14 cellular contexts compared by ENCODE assay signal in the genomic region with DNA sequence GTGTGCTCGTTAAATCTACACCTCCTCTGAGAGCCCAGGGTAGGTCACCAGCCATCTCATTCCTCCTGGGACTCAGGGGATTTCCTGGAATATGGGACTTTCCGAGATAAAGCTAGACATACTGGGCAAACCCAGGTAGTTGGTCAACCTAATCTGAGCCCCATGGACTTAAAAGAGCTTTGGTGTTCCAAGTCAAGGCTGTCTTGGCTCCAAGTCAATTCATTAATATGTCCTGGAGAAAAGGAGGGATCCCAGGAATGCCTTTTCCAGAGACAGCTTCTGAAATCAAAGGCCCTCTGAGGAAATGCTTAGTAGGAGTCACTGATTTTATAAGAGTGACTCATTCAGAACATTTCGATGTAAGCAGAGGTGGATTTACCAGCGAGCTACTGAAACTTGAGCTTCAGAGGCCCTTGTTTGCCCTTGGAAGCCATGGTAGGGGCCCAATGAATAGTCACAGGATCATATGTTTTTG.
DNase-seq lines count a peak whose midpoint lies in the region; TF ChIP-seq lines count a peak whose summit lies in the region.
"Had no signal": no experiment of that assay in that cellular context is flagged by ENCODE, and none has a peak within 500 bp of the region (broad histone marks: within the 10 kb centered on the region; RNA-seq: fewer than 3 reads in every experiment).

No MANE protein-coding gene starts in this region.

- no peaks in the 10 kb centered on the region for H3K9me2 ChIP-seq in MM.1S (replicated peaks; ENCODE audit: insufficient read depth, low read length)

- H3K36me3 ChIP-seq in ACC112 (ENCODE audit: insufficient read depth, low read length) (no peaks in the 10 kb centered on the region), WERI-Rb-1 (no peaks in the 10 kb centered on the region), MM.1S (replicated peaks; ENCODE audit: insufficient read depth, low read length) (no peaks in the 10 kb centered on the region)
- H3K36me3 ChIP-seq: BLaER1 treated with 17β-estradiol and CSF1 and Interleukin-3, amounts not matched to agents 10 nM and 100 nM; esophagus squamous epithelium; lower lobe of right lung had no signal

- no peak overlapping the region for H3K9ac ChIP-seq in MM.1S (ENCODE audit: low read length)
- H3K9ac ChIP-seq: BLaER1 treated with 17β-estradiol and CSF1 and Interleukin-3, amounts not matched to agents 10 nM and 100 nM had no signal

- no peaks in the 10 kb centered on the region for H4K20me1 ChIP-seq in MM.1S (ENCODE audit: insufficient read depth, low read length)
- H4K20me1 ChIP-seq: BLaER1 treated with 17β-estradiol and CSF1 and Interleukin-3, amounts not matched to agents 10 nM and 100 nM had no signal

- H3K4me1 ChIP-seq in ACC112 (ENCODE audit: control insufficient read depth, insufficient read depth, low read length, unreplicated experiment) (peaks cover 42% of the 10 kb centered on the region), MM.1S (ENCODE audit: low read length) (no peaks in the 10 kb centered on the region)

- H3K27ac ChIP-seq in ACC112 (ENCODE audit: low read depth, low read length) (peak overlapping the region; percentile 84), WERI-Rb-1 (no peak overlapping the region), MM.1S (ENCODE audit: low read length) (no peak overlapping the region)
- H3K27ac ChIP-seq: BLaER1 treated with 17β-estradiol and CSF1 and Interleukin-3, amounts not matched to agents 10 nM and 100 nM; esophagus squamous epithelium; lower lobe of right lung; skin epidermis had no signal

- TF ChIP-seq CTCF in WERI-Rb-1 (IDR thresholded peaks at IDR 0.05; ENCODE audit: low read depth, low read length): no peak
- no peak for TF ChIP-seq CTCF in MM.1S (IDR thresholded peaks at IDR 0.05; ENCODE audit: low read length)

- H3K4me2 ChIP-seq in MM.1S (ENCODE audit: low read depth, low read length): no peak overlapping the region
- H3K4me2 ChIP-seq: BLaER1 treated with 17β-estradiol and CSF1 and Interleukin-3, amounts not matched to agents 10 nM and 100 nM had no signal

- no peaks in the 10 kb centered on the region for H3K79me2 ChIP-seq in ACC112 (ENCODE audit: control insufficient read depth, insufficient read depth, low read length, unreplicated experiment)
- no peaks in the 10 kb centered on the region for H3K79me2 ChIP-seq in MM.1S (ENCODE audit: low read length)

- peak; percentile 39 for DNase-seq in HK-2 (ENCODE audit: unreplicated experiment)
- DNase-seq in amniotic stem cell (lab: John Stamatoyannopoulos, UW): peak; percentile 21
- DNase-seq in kidney glomerular epithelial cell (lab: John Stamatoyannopoulos, UW): peak; percentile 91
- DNase-seq in NCI-H128 (lab: John Stamatoyannopoulos, UW; ENCODE audit: unreplicated experiment): no peak
- DNase-seq in WERI-Rb-1: no peak
- no peak for DNase-seq in MM.1S
- no peak for DNase-seq in activated CD4-positive, alpha-beta T cell treated with anti-CD3 and anti-CD28 coated beads, Interleukin-2, amount 50 U/mL, for 48 hours
- DNase-seq: activated naive CD8-positive, alpha-beta T cell treated with anti-CD3 and anti-CD28 coated beads, Interleukin-2, amount 10 ng/mL, durations not matched to agents 7 days and 5 days; esophagus squamous epithelium; lower lobe of right lung; NCI-H1048 had no signal

- H3K27me3 ChIP-seq in ACC112 (ENCODE audit: insufficient read depth, low read length) (no peaks in the 10 kb centered on the region), WERI-Rb-1 (ENCODE audit: insufficient read depth, low read depth, severe bottlenecking) (no peaks in the 10 kb centered on the region), MM.1S (replicated peaks; ENCODE audit: insufficient read depth, low read length) (no peaks in the 10 kb centered on the region)
- H3K27me3 ChIP-seq: BLaER1 treated with 17β-estradiol and CSF1 and Interleukin-3, amounts not matched to agents 10 nM and 100 nM had no signal

- peak overlapping the region; percentile 1 for H3K4me3 ChIP-seq in ACC112 (ENCODE audit: low read depth, low read length)
- H3K4me3 ChIP-seq in WERI-Rb-1 (ENCODE audit: low read depth, low read length): no peak overlapping the region
- H3K4me3 ChIP-seq in MM.1S (ENCODE audit: low read length): no peak overlapping the region
- H3K4me3 ChIP-seq: BLaER1 treated with 17β-estradiol and CSF1 and Interleukin-3, amounts not matched to agents 10 nM and 100 nM; esophagus squamous epithelium; lower lobe of right lung; skin epidermis had no signal

- H3K9me3 ChIP-seq in WERI-Rb-1 (ENCODE audit: severe bottlenecking) (no peaks in the 10 kb centered on the region), MM.1S (replicated peaks; ENCODE audit: insufficient read depth, low read length) (no peaks in the 10 kb centered on the region)
- H3K9me3 ChIP-seq: esophagus squamous epithelium, lower lobe of right lung had no signal

- H3F3A ChIP-seq in MM.1S (ENCODE audit: insufficient read depth, low read length): no peaks in the 10 kb centered on the region

- peak overlapping the region; percentile 49 for H2AFZ ChIP-seq in ACC112 (ENCODE audit: low read length, unreplicated experiment)
- no peak overlapping the region for H2AFZ ChIP-seq in MM.1S (ENCODE audit: low read length)

Comparison
In these comparisons a context has a peak if more than half of its experiments do, and no peak if none do; other contexts are left out.
1. DNase-seq: peak in HK-2 (single experiment), amniotic stem cell (single experiment) and kidney glomerular epithelial cell (single experiment); none in NCI-H128 (single experiment), WERI-Rb-1 (single experiment), MM.1S (single experiment) and activated CD4-positive, alpha-beta T cell treated with anti-CD3 and anti-CD28 coated beads, Interleukin-2, amount 50 U/mL, for 48 hours (0 of 2).